In the genomic region with DNA sequence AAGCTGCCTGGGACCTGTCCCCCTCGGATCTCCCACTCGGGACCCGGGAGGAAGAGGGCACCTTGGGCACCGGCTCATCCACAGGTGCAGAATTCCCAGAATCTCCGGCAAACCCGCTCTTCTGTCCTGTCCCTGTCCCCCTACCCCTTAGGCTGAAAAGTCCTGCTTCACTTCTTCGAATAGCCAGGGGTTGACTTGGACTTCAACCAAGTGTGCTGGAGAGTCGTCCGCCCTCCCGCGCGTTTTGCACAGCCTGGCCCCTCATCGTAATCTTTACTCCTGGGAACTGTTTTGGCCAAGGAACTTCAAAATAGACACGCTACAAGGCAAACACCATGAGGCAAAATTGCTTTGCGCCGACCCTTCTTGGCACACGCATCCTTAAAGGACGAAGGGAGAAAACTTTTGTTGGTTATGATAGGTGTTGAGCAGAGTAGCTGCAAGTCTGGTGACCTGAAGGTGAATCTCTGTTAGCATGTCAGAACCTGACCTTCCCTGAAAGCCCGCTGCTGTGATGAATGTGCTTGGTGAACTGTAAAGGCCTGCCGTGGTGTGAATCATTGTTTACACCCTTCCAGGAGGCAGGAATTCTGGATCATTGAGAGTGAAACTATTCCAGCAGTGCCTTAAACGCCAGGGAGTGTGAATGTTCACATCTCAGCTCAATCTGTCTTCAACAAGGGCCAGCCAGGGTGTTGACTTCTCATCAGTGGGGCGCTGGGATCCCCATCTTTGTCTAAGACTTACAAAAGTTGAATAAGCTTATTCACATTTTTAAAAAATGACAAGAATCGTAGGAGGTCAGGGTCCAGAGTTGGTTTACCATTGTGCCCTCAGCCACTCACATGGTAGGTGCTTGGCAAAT, we compare ENCODE assay signal across 8 cellular contexts. TPM values are rescaled to one million over a fixed set of nuclear protein-coding genes. Genes with fewer than 3 reads are reported as not detected.
A peak's percentile ranks its signal among the peaks of the same experiment; 100 is the strongest.
DNase-seq lines count a peak whose midpoint lies in the region; ATAC-seq, FAIRE-seq and TF ChIP-seq lines count a peak whose summit lies in the region.

No MANE protein-coding gene starts in this region.

- H3K4me3 ChIP-seq in iPS-20b (ENCODE audit: low read length) (peak overlapping the region; percentile 77), gastroesophageal sphincter (peak overlapping the region in 1 of 2 donors; percentile 48)

- CTCF ChIA-PET in activated CD8-positive, alpha-beta T cell treated with anti-CD3 and anti-CD28 coated beads, Interleukin-2, amount 10 ng/mL, durations not matched to agents 7 days and 5 days (lab: Charles Lee), result no interaction called here

- no peaks in the 10 kb centered on the region for H3K36me3 ChIP-seq in iPS-20b (ENCODE audit: insufficient read depth, low read depth, low read length)
- no peaks in the 10 kb centered on the region for H3K36me3 ChIP-seq in gastroesophageal sphincter

- POLR2A ChIA-PET in activated CD8-positive, alpha-beta T cell treated with anti-CD3 and anti-CD28 coated beads, Interleukin-2, amount 10 ng/mL, durations not matched to agents 7 days and 5 days (lab: Charles Lee), result no interaction called here

- no peak for FAIRE-seq in GM12891 (lab: Jason Lieb, UNC)

- peaks cover 8% of the 10 kb centered on the region for H3K9me3 Mint-ChIP-seq in HFFc6
- H3K9me3 Mint-ChIP-seq in activated CD8-positive, alpha-beta T cell treated with anti-CD3 and anti-CD28 coated beads, Interleukin-2, amount 10 ng/mL, durations not matched to agents 7 days and 5 days (ENCODE audit: insufficient read depth), result peaks cover 10% of the 10 kb centered on the region
- H3K9me3 Mint-ChIP-seq in stimulated activated naive B cell treated with anti-CD40 and anti-IgM and Interleukin-4, amounts not matched to agents 10 μg/mL and 1 μg/mL and 100 μg/mL, for 72 hours, result peaks cover 5 to 10% of the 10 kb centered on the region in 2 donors

- TF ChIP-seq CTCF in C4-2B (conservative IDR thresholded peaks at IDR 0.05) (no peak), HFFc6 (IDR thresholded peaks at IDR 0.05) (no peak), gastroesophageal sphincter (IDR thresholded peaks at IDR 0.05) (no peak)

- peak overlapping the region; percentile 76; the same call in 1 of the 2 replicates for H3K4me3 Mint-ChIP-seq in HFFc6
- H3K4me3 Mint-ChIP-seq in activated CD8-positive, alpha-beta T cell treated with anti-CD3 and anti-CD28 coated beads, Interleukin-2, amount 10 ng/mL, durations not matched to agents 7 days and 5 days, result peak overlapping the region; percentile 66
- H3K4me3 Mint-ChIP-seq in stimulated activated naive B cell treated with anti-CD40 and anti-IgM and Interleukin-4, amounts not matched to agents 10 μg/mL and 1 μg/mL and 100 μg/mL, for 72 hours, result peak overlapping the region; percentile 83 to 85

- WGBS in gastroesophageal sphincter (ENCODE audit: low coverage in 1 of 2), 2 donors, result 24 to 53% methylated on average over 7 to 19 of the region's 23 CpGs

- H3K27me3 ChIP-seq in iPS-20b (ENCODE audit: insufficient read depth, low read length), result peaks cover 30% of the 10 kb centered on the region
- peaks cover 51% of the 10 kb centered on the region for H3K27me3 ChIP-seq in gastroesophageal sphincter

- H3K9me3 ChIP-seq in iPS-20b (ENCODE audit: insufficient read depth, low read depth, low read length) (no peaks in the 10 kb centered on the region; the same call in 1 of the 2 replicates), gastroesophageal sphincter (peaks cover 0 to 22% (median 0%) of the 10 kb centered on the region in 3 donors)

- H3K27ac Mint-ChIP-seq in HFFc6, result no peak overlapping the region
- no peak overlapping the region for H3K27ac Mint-ChIP-seq in activated CD8-positive, alpha-beta T cell treated with anti-CD3 and anti-CD28 coated beads, Interleukin-2, amount 10 ng/mL, durations not matched to agents 7 days and 5 days
- H3K27ac Mint-ChIP-seq in stimulated activated naive B cell treated with anti-CD40 and anti-IgM and Interleukin-4, amounts not matched to agents 10 μg/mL and 1 μg/mL and 100 μg/mL, for 72 hours, result peak overlapping the region; percentile 86

- TF ChIP-seq EP300 in gastroesophageal sphincter (IDR thresholded peaks at IDR 0.05), result no peak

- peaks cover 9% of the 10 kb centered on the region for H3K4me1 Mint-ChIP-seq in HFFc6 (ENCODE audit: low read depth)
- H3K4me1 Mint-ChIP-seq in activated CD8-positive, alpha-beta T cell treated with anti-CD3 and anti-CD28 coated beads, Interleukin-2, amount 10 ng/mL, durations not matched to agents 7 days and 5 days (ENCODE audit: low read depth), result peaks cover 9% of the 10 kb centered on the region
- peaks cover 7 to 11% of the 10 kb centered on the region in 2 donors for H3K4me1 Mint-ChIP-seq in stimulated activated naive B cell treated with anti-CD40 and anti-IgM and Interleukin-4, amounts not matched to agents 10 μg/mL and 1 μg/mL and 100 μg/mL, for 72 hours

- H3K27ac ChIP-seq in C4-2B (peak overlapping the region; percentile 67), iPS-20b (ENCODE audit: low read length) (no peak overlapping the region), gastroesophageal sphincter (no peak overlapping the region)

- H3K9ac ChIP-seq in iPS-20b (ENCODE audit: low read depth, low read length), result peak overlapping the region; percentile 11; the same call in 1 of the 2 replicates

- no peak for DNase-seq in HFFc6
- no peak for DNase-seq in activated CD8-positive, alpha-beta T cell treated with anti-CD3 and anti-CD28 coated beads, Interleukin-2, amount 10 ng/mL, durations not matched to agents 7 days and 5 days
- no peak for DNase-seq in stimulated activated naive B cell treated with anti-CD40 and anti-IgM and Interleukin-4, amounts not matched to agents 10 μg/mL and 1 μg/mL and 100 μg/mL, for 72 hours
- DNase-seq in stimulated activated CD4-positive, alpha-beta T cell treated with anti-CD3 and anti-CD28 coated beads, Interleukin-2, amount 100 ng/mL, for 24 hours, result no peak
- DNase-seq in GM12891 (ENCODE audit: insufficient read length, low spot score), result no peak

- TF ChIP-seq POLR2A in gastroesophageal sphincter (IDR thresholded peaks at IDR 0.05) (no peak), GM12891 (IDR thresholded peaks at IDR 0.05; ENCODE audit: low read depth, low read length) (no peak)

- no peak for ATAC-seq in activated CD8-positive, alpha-beta T cell treated with anti-CD3 and anti-CD28 coated beads, Interleukin-2, amount 10 ng/mL, durations not matched to agents 7 days and 5 days
- no peak for ATAC-seq in stimulated activated naive B cell treated with anti-CD40 and anti-IgM and Interleukin-4, amounts not matched to agents 10 μg/mL and 1 μg/mL and 100 μg/mL, for 72 hours (replicated peaks)
- no peak for ATAC-seq in gastroesophageal sphincter

- H3K4me1 ChIP-seq in iPS-20b (ENCODE audit: insufficient read depth, low read length) (peaks cover 20% of the 10 kb centered on the region), gastroesophageal sphincter (peaks cover 0 to 19% (median 0%) of the 10 kb centered on the region in 3 donors)

- peaks cover 13% of the 10 kb centered on the region for H3K36me3 Mint-ChIP-seq in HFFc6 (ENCODE audit: low read depth)
- no peaks in the 10 kb centered on the region for H3K36me3 Mint-ChIP-seq in activated CD8-positive, alpha-beta T cell treated with anti-CD3 and anti-CD28 coated beads, Interleukin-2, amount 10 ng/mL, durations not matched to agents 7 days and 5 days (ENCODE audit: low read depth)
- H3K36me3 Mint-ChIP-seq in stimulated activated naive B cell treated with anti-CD40 and anti-IgM and Interleukin-4, amounts not matched to agents 10 μg/mL and 1 μg/mL and 100 μg/mL, for 72 hours, result peaks cover 0 to 9% of the 10 kb centered on the region in 2 donors

- peaks cover 15% of the 10 kb centered on the region for H3K27me3 Mint-ChIP-seq in HFFc6 (ENCODE audit: insufficient read depth)
- H3K27me3 Mint-ChIP-seq in activated CD8-positive, alpha-beta T cell treated with anti-CD3 and anti-CD28 coated beads, Interleukin-2, amount 10 ng/mL, durations not matched to agents 7 days and 5 days (ENCODE audit: low read depth), result peaks cover 50% of the 10 kb centered on the region
- H3K27me3 Mint-ChIP-seq in stimulated activated naive B cell treated with anti-CD40 and anti-IgM and Interleukin-4, amounts not matched to agents 10 μg/mL and 1 μg/mL and 100 μg/mL, for 72 hours, result peaks cover 13 to 14% of the 10 kb centered on the region in 2 donors

TF ChIP-seq in GM12891, 5 proteins besides CTCF, POLR2A, EP300 and RAD21:
- TF ChIP-seq SPI1 (IDR thresholded peaks at IDR 0.05; ENCODE audit: low read depth, low read length), result no peak
- no peak for TF ChIP-seq POU2F2 (IDR thresholded peaks at IDR 0.05; ENCODE audit: low read depth, low read length)
- TF ChIP-seq TAF1 (IDR thresholded peaks at IDR 0.05; ENCODE audit: low read depth, low read length), result no peak
- no peak for TF ChIP-seq PAX5 (IDR thresholded peaks at IDR 0.05; ENCODE audit: insufficient read depth, low read length, severe bottlenecking)
- TF ChIP-seq POLR2AphosphoS5 (IDR thresholded peaks at IDR 0.05; ENCODE audit: low read depth, low read length), result no peak

RNA-seq across cellular contexts. Expression of a gene that starts 0.6 kb away (rescaled TPM):
- 1 to 10 TPM in 4 of 6 experiments, under 1 TPM in 2; 0.33 to 2.4 (median 1.3) TPM for total RNA-seq in HFFc6 (2021; fragmentation: NEBNext Ultra II Directional; extraction: Animal tissue kit (Norgen Biotek cat#: 25700))
- total RNA-seq in activated CD8-positive, alpha-beta T cell treated with anti-CD3 and anti-CD28 coated beads, Interleukin-2, amount 10 ng/mL, durations not matched to agents 7 days and 5 days, result under 1 TPM; 0.42 to 0.63 TPM
- 10 to 100 TPM; 21.5 to 29.8 (median 26.6) TPM for total RNA-seq in gastroesophageal sphincter
- 1.8 TPM for polyA plus RNA-seq in GM12891 (2012; ENCODE audit: low read depth, missing spikeins)

Comparison
In these comparisons a context has a peak if more than half of its experiments do, and no peak if none do; other contexts are left out.
1. RNA of a gene that starts 0.6 kb away (total RNA-seq): 21.5 to 29.8 TPM in gastroesophageal sphincter; 0.33 to 2.4 TPM in HFFc6 and 0.42 to 0.63 TPM in activated CD8-positive, alpha-beta T cell treated with anti-CD3 and anti-CD28 coated beads, Interleukin-2, amount 10 ng/mL, durations not matched to agents 7 days and 5 days; every median in the first group is over 4 times any median in the second.
2. Peak in every context shown above with its lines, with median percentiles within 50 percentile points of each other: H3K4me3 Mint-ChIP-seq.